ENCODE assay signal across 18 cellular contexts in the genomic region with DNA sequence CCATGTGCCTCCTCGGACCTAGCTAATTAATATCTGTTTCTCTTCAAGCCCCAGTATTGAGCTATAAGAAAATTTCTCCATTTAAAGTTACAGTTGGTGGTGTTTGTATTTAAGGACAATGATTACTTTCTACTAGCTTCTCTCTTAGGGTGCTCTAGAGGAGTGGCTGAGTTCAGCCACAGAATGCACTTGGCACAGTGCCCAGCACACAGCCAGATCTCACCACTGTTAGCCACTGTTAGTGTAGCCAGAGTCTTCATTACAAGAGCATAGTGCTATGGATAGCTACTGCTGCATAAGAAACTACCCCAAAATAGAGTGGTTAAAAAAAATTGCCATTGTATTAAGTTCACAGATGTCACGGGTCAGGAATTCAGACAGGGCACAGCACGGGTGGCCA.
A peak's percentile ranks its signal among the peaks of the same experiment; 100 is the strongest.
DNase-seq lines count a peak whose midpoint lies in the region; ATAC-seq, FAIRE-seq and TF ChIP-seq lines count a peak whose summit lies in the region.
"Had no signal": no experiment of that assay in that cellular context is flagged by ENCODE, and none has a peak within 500 bp of the region (broad histone marks: within the 10 kb centered on the region; RNA-seq: fewer than 3 reads in every experiment).

No MANE protein-coding gene starts in this region.

- H3K9ac ChIP-seq in Karpas-422 (ENCODE audit: low read length) = no peak overlapping the region
- no peak overlapping the region for H3K9ac ChIP-seq in K562 (ENCODE audit: insufficient read depth in 1 of 2, low read depth in 2 of 2, low read length in 2 of 2)
- H3K9ac ChIP-seq: KMS-11 had no signal

- 27% methylated on average over 3 of the region's 3 CpGs for WGBS in K562 (ENCODE audit: insufficient coverage, low coverage, missing lambda C conversion rate)
- WGBS in adrenal gland, 4 donors = 75 to 93% (median 81%) methylated on average over 3 of the region's 3 CpGs

- no peak for TF ChIP-seq EP300 in K562 (IDR thresholded peaks at IDR 0.05; ENCODE audit: low read length)

- no peaks in the 10 kb centered on the region for H3K9me2 ChIP-seq in Karpas-422 (replicated peaks; ENCODE audit: insufficient read depth, low read length)

- TF ChIP-seq RAD21 in K562 (CRISPR knock-in tag; conservative IDR thresholded peaks at IDR 0.05 in 1 of 2, IDR thresholded peaks at IDR 0.05 in 1 of 2) = no peak

- DNase-seq in NCI-H748 (lab: John Stamatoyannopoulos, UW; ENCODE audit: unreplicated experiment) = peak; percentile 13
- no peak for DNase-seq in NCI-H748 treated with DMSO at 0.1 percent for 48 hours (lab: John Stamatoyannopoulos, UW)
- peak; percentile 21 for DNase-seq in Karpas-422
- no peak for DNase-seq in K562 (ENCODE audit: extremely low read depth in 1 of 4, low spot score in 3 of 4)
- DNase-seq in superior temporal gyrus (ENCODE audit: extremely low spot score) = peak; percentile 15
- no peak for DNase-seq in adrenal gland
- DNase-seq in activated T-cell treated with anti-CD3 and anti-CD28 coated beads, Interleukin-2, amount 50 U/mL, for 1 hour = no peak
- DNase-seq: CD8-positive, alpha-beta memory T cell; NCI-H1417; NCI-H1694 treated with DMSO at 0.1 percent for 48 hours; NCI-H2081 treated with DMSO at 0.1 percent for 48 hours; NCI-H526 treated with DMSO at 0.1 percent for 48 hours had no signal

- no peaks in the 10 kb centered on the region for H3K27me3 ChIP-seq in Karpas-422 (ENCODE audit: low read length)
- no peaks in the 10 kb centered on the region for H3K27me3 ChIP-seq in K562 (ENCODE audit: control insufficient read depth in 2 of 2, insufficient read depth in 2 of 2, low read length in 2 of 2)
- peaks cover 6% of the 10 kb centered on the region for H3K27me3 ChIP-seq in adrenal gland
- H3K27me3 ChIP-seq: Peyer's patch, SJSA1 had no signal

- no peaks in the 10 kb centered on the region for H3K9me1 ChIP-seq in K562 (ENCODE audit: control insufficient read depth, insufficient read depth, low read length)

- in situ Hi-C loops in K562 (cut with MboI) = no loop called here

- no TSS peak for BruUV-seq in K562 (replicated peaks; lab: Mats Ljungman, UMichigan)

- ATAC-seq in K562 = no peak
- no peak for ATAC-seq in HG03342 (IDR thresholded peaks at IDR 0.05; ENCODE audit: unreplicated experiment)

- TF ChIP-seq POLR2A in K562 (conservative IDR thresholded peaks at IDR 0.05) (no peak), adrenal gland (IDR thresholded peaks at IDR 0.05) (no peak)

- TF ChIP-seq CTCF in K562 (IDR thresholded peaks at IDR 0.05 in 2 of 3, conservative IDR thresholded peaks at IDR 0.05 in 1 of 3; ENCODE audit: insufficient read depth in 2 of 3, low read depth in 1 of 3, low read length in 3 of 3) (no peak), adrenal gland (IDR thresholded peaks at IDR 0.05) (no peak)

- POLR2A ChIA-PET in K562 (lab: Yijun Ruan, JAX) = no interaction called here

- H3K4me3 ChIP-seq in Karpas-422 (ENCODE audit: low read length) (no peak overlapping the region), K562 (no peak overlapping the region), adrenal gland (no peak overlapping the region)
- H3K4me3 ChIP-seq: Peyer's patch, SJSA1 had no signal

- H3K9me3 ChIP-seq in Karpas-422 (ENCODE audit: low read length) (no peaks in the 10 kb centered on the region), K562 (replicated peaks; ENCODE audit: control insufficient read depth, insufficient read depth, low read depth, low read length) (no peaks in the 10 kb centered on the region), adrenal gland (replicated peaks in 1 of 3) (no peaks in the 10 kb centered on the region)
- H3K9me3 ChIP-seq: Peyer's patch, SJSA1 had no signal

- H2AFZ ChIP-seq in Karpas-422 (ENCODE audit: low read length) = no peak overlapping the region
- no peak overlapping the region for H2AFZ ChIP-seq in K562 (ENCODE audit: low read depth, low read length)

- no peaks in the 10 kb centered on the region for H4K20me1 ChIP-seq in Karpas-422 (ENCODE audit: insufficient read depth, low read depth, low read length)
- H4K20me1 ChIP-seq in K562 (replicated peaks; ENCODE audit: control insufficient read depth, insufficient read depth, low read length) = no peaks in the 10 kb centered on the region

- H3K36me3 ChIP-seq in Karpas-422 (ENCODE audit: insufficient read depth, low read length) = no peaks in the 10 kb centered on the region
- no peaks in the 10 kb centered on the region for H3K36me3 ChIP-seq in K562 (ENCODE audit: control insufficient read depth, insufficient read depth, low read length)
- H3K36me3 ChIP-seq in adrenal gland (replicated peaks in 1 of 2) = no peaks in the 10 kb centered on the region
- H3K36me3 ChIP-seq: Peyer's patch, SJSA1 had no signal

- CTCF ChIA-PET in K562 (lab: Yijun Ruan, JAX; ENCODE audit: low intra/inter-chr PET ratio) = no interaction called here

- H3K4me2 ChIP-seq in Karpas-422 (ENCODE audit: low read depth, low read length, poor library complexity, severe bottlenecking) (no peak overlapping the region), K562 (ENCODE audit: insufficient read depth, low read length) (no peak overlapping the region)
- H3K4me2 ChIP-seq: KMS-11 had no signal

- H3K4me1 ChIP-seq in Karpas-422 (ENCODE audit: low read length) (no peaks in the 10 kb centered on the region), K562 (replicated peaks in 1 of 2; ENCODE audit: control insufficient read depth in 2 of 2, insufficient read depth in 2 of 2, low read length in 2 of 2) (peaks cover 0 to 3% of the 10 kb centered on the region in 2 experiments; a peak in 2 of 5 replicates), adrenal gland (replicated peaks in 1 of 2) (no peaks in the 10 kb centered on the region)
- H3K4me1 ChIP-seq: Peyer's patch, SJSA1 had no signal

- H3K27ac ChIP-seq in Karpas-422 (ENCODE audit: low read length) (no peak overlapping the region), K562 (ENCODE audit: extremely low read depth, low read depth, low read length) (no peak overlapping the region), adrenal gland (no peak overlapping the region)
- H3K27ac ChIP-seq: C4-2B, KMS-11, Peyer's patch, SJSA1 had no signal

- no peaks in the 10 kb centered on the region for H3K79me2 ChIP-seq in Karpas-422 (ENCODE audit: low read length)
- H3K79me2 ChIP-seq in K562 (ENCODE audit: control insufficient read depth, insufficient read depth, low read length) = no peaks in the 10 kb centered on the region

- FAIRE-seq in K562 (lab: Jason Lieb, UNC) = no peak
- FAIRE-seq: H54 had no signal

- intact Hi-C loops in K562 (cut with micrococcal nuclease) = no loop called here
- intact Hi-C loops in adrenal gland (cut with DNase I) = no loop called here

TF ChIP-seq in K562, 482 proteins besides CTCF, POLR2A, EP300 and RAD21 (continues in another document):
- TF ChIP-seq NFIC (IDR thresholded peaks at IDR 0.05) = peak; percentile 72
- TF ChIP-seq ZNF830 (CRISPR knock-in tag; IDR thresholded peaks at IDR 0.05) = no peak
- TF ChIP-seq NCOA2 (IDR thresholded peaks at IDR 0.05; ENCODE audit: partially characterized antibody in 2 of 2) = no peak
- TF ChIP-seq, protein P1, sequence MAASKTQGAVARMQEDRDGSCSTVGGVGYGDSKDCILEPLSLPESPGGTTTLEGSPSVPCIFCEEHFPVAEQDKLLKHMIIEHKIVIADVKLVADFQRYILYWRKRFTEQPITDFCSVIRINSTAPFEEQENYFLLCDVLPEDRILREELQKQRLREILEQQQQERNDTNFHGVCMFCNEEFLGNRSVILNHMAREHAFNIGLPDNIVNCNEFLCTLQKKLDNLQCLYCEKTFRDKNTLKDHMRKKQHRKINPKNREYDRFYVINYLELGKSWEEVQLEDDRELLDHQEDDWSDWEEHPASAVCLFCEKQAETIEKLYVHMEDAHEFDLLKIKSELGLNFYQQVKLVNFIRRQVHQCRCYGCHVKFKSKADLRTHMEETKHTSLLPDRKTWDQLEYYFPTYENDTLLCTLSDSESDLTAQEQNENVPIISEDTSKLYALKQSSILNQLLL (CRISPR knock-in tag; IDR thresholded peaks at IDR 0.05; ENCODE audit: borderline replicate concordance) = no peak
- TF ChIP-seq DPF2 (IDR thresholded peaks at IDR 0.05) = no peak
- TF ChIP-seq, protein P2, sequence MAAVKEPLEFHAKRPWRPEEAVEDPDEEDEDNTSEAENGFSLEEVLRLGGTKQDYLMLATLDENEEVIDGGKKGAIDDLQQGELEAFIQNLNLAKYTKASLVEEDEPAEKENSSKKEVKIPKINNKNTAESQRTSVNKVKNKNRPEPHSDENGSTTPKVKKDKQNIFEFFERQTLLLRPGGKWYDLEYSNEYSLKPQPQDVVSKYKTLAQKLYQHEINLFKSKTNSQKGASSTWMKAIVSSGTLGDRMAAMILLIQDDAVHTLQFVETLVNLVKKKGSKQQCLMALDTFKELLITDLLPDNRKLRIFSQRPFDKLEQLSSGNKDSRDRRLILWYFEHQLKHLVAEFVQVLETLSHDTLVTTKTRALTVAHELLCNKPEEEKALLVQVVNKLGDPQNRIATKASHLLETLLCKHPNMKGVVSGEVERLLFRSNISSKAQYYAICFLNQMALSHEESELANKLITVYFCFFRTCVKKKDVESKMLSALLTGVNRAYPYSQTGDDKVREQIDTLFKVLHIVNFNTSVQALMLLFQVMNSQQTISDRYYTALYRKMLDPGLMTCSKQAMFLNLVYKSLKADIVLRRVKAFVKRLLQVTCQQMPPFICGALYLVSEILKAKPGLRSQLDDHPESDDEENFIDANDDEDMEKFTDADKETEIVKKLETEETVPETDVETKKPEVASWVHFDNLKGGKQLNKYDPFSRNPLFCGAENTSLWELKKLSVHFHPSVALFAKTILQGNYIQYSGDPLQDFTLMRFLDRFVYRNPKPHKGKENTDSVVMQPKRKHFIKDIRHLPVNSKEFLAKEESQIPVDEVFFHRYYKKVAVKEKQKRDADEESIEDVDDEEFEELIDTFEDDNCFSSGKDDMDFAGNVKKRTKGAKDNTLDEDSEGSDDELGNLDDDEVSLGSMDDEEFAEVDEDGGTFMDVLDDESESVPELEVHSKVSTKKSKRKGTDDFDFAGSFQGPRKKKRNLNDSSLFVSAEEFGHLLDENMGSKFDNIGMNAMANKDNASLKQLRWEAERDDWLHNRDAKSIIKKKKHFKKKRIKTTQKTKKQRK (IDR thresholded peaks at IDR 0.05; ENCODE audit: borderline replicate concordance, low read depth, low read length) = no peak
- TF ChIP-seq NFIX (CRISPR knock-in tag; IDR thresholded peaks at IDR 0.05; ENCODE audit: low read depth) = 0 out of 2 replicates have a peak, but pooled peaks have one; percentile 37
- TF ChIP-seq WHSC1 (IDR thresholded peaks at IDR 0.05; ENCODE audit: low read length) = no peak

Comparison
In these comparisons a context has a peak if more than half of its experiments do, and no peak if none do; other contexts are left out.
1. DNase-seq: peak in NCI-H748 (single experiment), Karpas-422 (single experiment) and superior temporal gyrus (single experiment); none in NCI-H748 treated with DMSO at 0.1 percent for 48 hours (single experiment), K562 (0 of 4), adrenal gland (0 of 7) and activated T-cell treated with anti-CD3 and anti-CD28 coated beads, Interleukin-2, amount 50 U/mL, for 1 hour (single experiment).